In the genomic region with DNA sequence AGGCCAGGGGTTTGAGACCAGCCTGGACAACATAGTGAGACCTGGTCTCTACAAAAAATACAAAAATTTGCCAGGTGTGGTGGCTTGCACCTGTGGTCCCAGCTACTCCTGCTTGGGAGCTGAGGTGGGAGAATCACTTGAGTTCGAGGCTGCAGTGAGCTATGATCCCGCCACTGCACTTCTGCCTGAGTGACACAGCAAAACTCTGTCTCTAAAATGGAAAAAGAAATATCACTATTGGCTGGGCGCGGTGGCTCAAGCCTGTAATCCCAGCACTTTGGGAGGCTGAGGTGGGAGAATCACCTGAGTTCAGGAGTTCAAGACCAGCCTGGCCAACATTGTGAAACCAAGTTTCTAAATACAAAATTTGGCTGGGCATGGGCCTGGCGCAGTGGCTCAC, we compare ENCODE assay signal across 38 cellular contexts. TPM values are rescaled to one million over a fixed set of nuclear protein-coding genes. Genes with fewer than 3 reads are reported as not detected.
"Had no signal": no experiment of that assay in that cellular context is flagged by ENCODE, and none has a peak within 500 bp of the region (broad histone marks: within the 10 kb centered on the region; RNA-seq: fewer than 3 reads in every experiment).

No MANE protein-coding gene starts in this region.

- H3K4me1 ChIP-seq: adrenal gland, ascending aorta, body of pancreas had no signal

- H3K4me3 ChIP-seq: adrenal gland, ascending aorta, body of pancreas, breast epithelium, cardiac muscle cell had no signal

- ATAC-seq: activated naive CD4-positive, alpha-beta T cell treated with anti-CD3 and anti-CD28 coated beads, Interleukin-2, amount 50 U/mL, for 72 hours; activated naive CD8-positive, alpha-beta T cell treated with anti-CD3 and anti-CD28 coated beads, Interleukin-2, amount 50 U/mL, for 24 hours; activated T-cell treated with anti-CD3 and anti-CD28 coated beads, Interleukin-2, amount 50 U/mL, for 4 hours; activated T-cell treated with anti-CD3 and anti-CD28 coated beads, Interleukin-2, amount 50 U/mL, for 72 hours; activated T-helper 17 cell treated with anti-CD3 and anti-CD28 coated beads, Interleukin-2, amount 50 U/mL, for 72 hours; body of pancreas had no signal

- FAIRE-seq: astrocyte, bronchial epithelial cell had no signal

- H3K36me3 ChIP-seq: adrenal gland, ascending aorta, brain microvascular endothelial cell, breast epithelium, cardiac muscle cell had no signal

- H3K9me3 ChIP-seq: adrenal gland, ascending aorta, body of pancreas, breast epithelium had no signal

- H3K27me3 ChIP-seq: adrenal gland, ascending aorta, body of pancreas, breast epithelium, cardiac muscle cell had no signal

- DNase-seq: activated effector memory CD4-positive, alpha-beta T cell treated with anti-CD3 and anti-CD28 coated beads, Interleukin-2, amount 50 U/mL, for 16 hours; activated effector memory CD4-positive, alpha-beta T cell treated with Interleukin-2 at 50 U/mL for 16 hours; activated gamma-delta T cell; activated gamma-delta T cell treated with Interleukin-2 at 50 U/mL for 16 hours; activated naive CD4-positive, alpha-beta T cell; activated naive CD4-positive, alpha-beta T cell treated with anti-CD3 and anti-CD28 coated beads for 36 hours; activated naive CD4-positive, alpha-beta T cell treated with anti-CD3 and anti-CD28 coated beads, Interleukin-2, amount 10 ng/mL, durations not matched to agents 7 days and 5 days; activated naive CD4-positive, alpha-beta T cell treated with anti-CD3 and anti-CD28 coated beads, Interleukin-2, amount 50 U/mL, for 16 hours; activated naive CD4-positive, alpha-beta T cell treated with Interleukin-2 at 50 U/mL for 16 hours; activated naive CD8-positive, alpha-beta T cell treated with anti-CD3 and anti-CD28 coated beads for 36 hours; activated naive CD8-positive, alpha-beta T cell treated with anti-CD3 and anti-CD28 coated beads, Interleukin-2, amount 10 ng/mL, durations not matched to agents 7 days and 5 days; activated naive CD8-positive, alpha-beta T cell treated with anti-CD3 and anti-CD28 coated beads, Interleukin-2, amount 50 U/mL, for 24 hours; activated T-cell treated with anti-CD3 and anti-CD28 coated beads, Interleukin-2, amount 50 U/mL, for 1 hour; activated T-cell treated with anti-CD3 and anti-CD28 coated beads, Interleukin-2, amount 50 U/mL, for 24 hours; activated T-cell treated with anti-CD3 and anti-CD28 coated beads, Interleukin-2, amount 50 U/mL, for 4 hours; activated T-cell treated with anti-CD3 and anti-CD28 coated beads, Interleukin-2, amount 50 U/mL, for 48 hours; activated T-cell treated with anti-CD3 and anti-CD28 coated beads, Interleukin-2, amount 50 U/mL, for 72 hours; adrenal gland; amniotic stem cell; amygdala; anterior cingulate cortex; aorta; body of pancreas; brain microvascular endothelial cell; caudate nucleus; central memory CD4-positive, alpha-beta T cell; cerebellar nuclear complex had no signal

- H3K27ac ChIP-seq: adrenal gland, ascending aorta, body of pancreas, brain microvascular endothelial cell, breast epithelium, cardiac muscle cell had no signal

RNA-seq across cellular contexts. Expression of a gene that starts 44.9 kb away (rescaled TPM):
- total RNA-seq: activated naive CD4-positive, alpha-beta T cell treated with anti-CD3 and anti-CD28 coated beads for 36 hours; ascending aorta had no signal

RNA-seq across cellular contexts. Expression of a gene that starts 59.6 kb away (rescaled TPM):
- total RNA-seq: activated naive CD4-positive, alpha-beta T cell treated with anti-CD3 and anti-CD28 coated beads for 36 hours; activated naive CD4-positive, alpha-beta T cell treated with anti-CD3 and anti-CD28 coated beads, Interleukin-2, amount 50 U/mL, for 72 hours; activated naive CD8-positive, alpha-beta T cell treated with anti-CD3 and anti-CD28 coated beads for 36 hours; activated naive CD8-positive, alpha-beta T cell treated with anti-CD3 and anti-CD28 coated beads, Interleukin-2, amount 10 ng/mL, durations not matched to agents 7 days and 5 days; activated T-cell treated with anti-CD3 and anti-CD28 coated beads, Interleukin-2, amount 50 U/mL, for 4 hours; activated T-cell treated with anti-CD3 and anti-CD28 coated beads, Interleukin-2, amount 50 U/mL, for 72 hours; activated T-helper 17 cell treated with anti-CD3 and anti-CD28 coated beads, Interleukin-2, amount 50 U/mL, for 72 hours; activated T-helper 2 cell treated with anti-CD3 and anti-CD28 coated beads, Interferon-gamma antibody, Interleukin-2, Interleukin-4, amounts not matched to agents 10 μg/mL and 5 μg/mL and 100 μg/mL, durations not matched to agents 14 hours and 24 hours and 36 hours; aorta; ascending aorta; astrocyte; body of pancreas; breast epithelium; bronchial epithelial cell; cardiac muscle cell; cardiac septum; cerebellum; chondrocyte had no signal
- polyA plus RNA-seq: adrenal gland, aorta, cardiac muscle cell had no signal
